ENCODE assay signal across 2 cellular contexts in genomic region chr1:77940921-77941570, GRCh38.
TF ChIP-seq lines count a peak whose summit lies in the region.

No MANE protein-coding gene starts in this region.

TF ChIP-seq in SK-N-SH, 30 proteins besides CTCF, POLR2A, EP300 and RAD21:
- no peak for TF ChIP-seq MAX (IDR thresholded peaks at IDR 0.05; ENCODE audit: low read depth)
- peak; percentile 53; the same call in 1 of the 2 replicates for TF ChIP-seq POLR2AphosphoS5 (IDR thresholded peaks at IDR 0.05; ENCODE audit: low read depth, low read length)

TF ChIP-seq in SK-N-SH treated with all-trans-retinoic acid at 6 μM for 48 hours, 23 proteins besides CTCF, POLR2A, EP300 and RAD21:
- TF ChIP-seq ZFP30 (CRISPR knock-in tag; IDR thresholded peaks at IDR 0.05) (no peak), TCF4 (CRISPR knock-in tag; IDR thresholded peaks at IDR 0.05; ENCODE audit: borderline replicate concordance) (no peak), GLIS3 (CRISPR knock-in tag; IDR thresholded peaks at IDR 0.05) (no peak), ESRRG (CRISPR knock-in tag; IDR thresholded peaks at IDR 0.05) (no peak), ZNF8 (CRISPR knock-in tag; IDR thresholded peaks at IDR 0.05) (no peak), ZC3H10 (CRISPR knock-in tag; IDR thresholded peaks at IDR 0.05) (no peak), CSRNP3 (CRISPR knock-in tag; IDR thresholded peaks at IDR 0.05) (no peak), BACH2 (CRISPR knock-in tag; IDR thresholded peaks at IDR 0.05; ENCODE audit: borderline replicate concordance) (no peak), SNAI2 (CRISPR knock-in tag; IDR thresholded peaks at IDR 0.05) (no peak), ZNF565 (CRISPR knock-in tag; conservative IDR thresholded peaks at IDR 0.05; ENCODE audit: low read depth) (no peak), POU6F1 (CRISPR knock-in tag; IDR thresholded peaks at IDR 0.05; ENCODE audit: borderline replicate concordance, low read depth) (no peak), PATZ1 (CRISPR knock-in tag; IDR thresholded peaks at IDR 0.05; ENCODE audit: borderline replicate concordance) (no peak), CREB5 (CRISPR knock-in tag; IDR thresholded peaks at IDR 0.05; ENCODE audit: low read depth) (no peak), RARB (CRISPR knock-in tag; IDR thresholded peaks at IDR 0.05) (no peak), OSR1 (CRISPR knock-in tag; IDR thresholded peaks at IDR 0.05) (no peak), ZNF70 (CRISPR knock-in tag; IDR thresholded peaks at IDR 0.05) (no peak), ARNTL (CRISPR knock-in tag; IDR thresholded peaks at IDR 0.05; ENCODE audit: borderline replicate concordance, low read depth) (no peak)
TF ChIP-seq in SK-N-SH treated with all-trans-retinoic acid at 6 μM for 48 hours: peak in this region for 0.
